ENCODE assay signal across 8 cellular contexts in genomic region chr22:19494001-19494560, GRCh38. TPM values are rescaled to one million over a fixed set of nuclear protein-coding genes. Genes with fewer than 3 reads are reported as not detected.
"Had no signal": no experiment of that assay in that cellular context is flagged by ENCODE, and none has a peak within 500 bp of the region (broad histone marks: within the 10 kb centered on the region; RNA-seq: fewer than 3 reads in every experiment).

No MANE protein-coding gene starts in this region.

- DNase-seq: GF-D8 had no signal

- ATAC-seq: GM12878 had no signal

- FAIRE-seq: G401.6, GM12878, GM12891, GM12892, GM18507, GM19239 had no signal

- H3K4me3 ChIP-seq: GM12878 had no signal

RNA-seq across cellular contexts. Expression of gene CLDN5, which starts 30.1 kb away (rescaled TPM):
- total RNA-seq: G401 had no signal
- polyA plus RNA-seq: GM12878 had no signal
